Comparison of ENCODE assay signal across 1 cellular context in the genomic region with DNA sequence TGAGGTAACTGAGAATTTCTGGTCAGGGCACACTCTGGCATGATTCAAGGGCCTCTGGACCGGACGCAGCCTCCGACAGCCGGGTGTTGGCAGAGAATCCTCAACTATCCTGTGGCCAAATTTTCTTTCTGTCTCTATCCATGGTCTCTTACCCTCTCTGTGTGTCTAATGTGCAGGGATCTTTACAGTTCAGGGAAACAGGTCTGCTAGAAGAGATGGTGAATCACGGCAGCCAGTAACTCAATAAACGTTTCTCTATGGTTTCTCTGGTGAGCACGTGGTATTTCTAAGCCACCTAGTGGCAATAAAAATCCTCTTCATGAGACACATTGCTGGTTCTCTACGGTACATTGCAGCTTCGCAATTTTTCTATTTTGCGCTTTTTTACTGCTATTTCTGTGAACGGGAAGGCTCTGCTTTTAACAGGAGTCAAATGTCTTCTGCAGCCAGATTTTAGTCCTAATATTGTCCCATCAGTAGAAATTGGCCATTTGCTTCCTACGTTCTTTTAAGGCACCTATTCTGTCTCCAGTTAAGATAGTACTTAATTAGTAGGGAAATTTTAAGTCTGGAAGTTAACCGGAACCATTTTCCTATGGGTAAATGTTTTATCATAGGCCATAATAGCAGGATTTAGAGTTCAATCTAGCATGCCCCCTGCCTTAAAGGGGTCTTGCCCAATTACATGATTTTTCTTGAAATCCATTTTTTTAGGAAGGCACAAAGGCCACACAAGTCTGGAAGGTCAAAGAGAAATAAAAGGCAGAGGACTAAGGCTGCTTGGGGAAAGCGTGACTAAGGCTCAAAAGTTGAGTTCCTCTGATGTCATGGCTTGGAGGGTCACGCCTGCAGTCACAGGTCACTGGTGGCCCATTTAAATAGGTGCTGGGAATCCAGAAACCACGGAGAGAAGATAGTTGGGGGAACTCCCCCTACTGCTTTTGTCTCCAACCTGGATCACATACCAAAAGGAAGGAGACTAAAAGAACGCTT.
TF ChIP-seq lines count a peak whose summit lies in the region.

No MANE protein-coding gene starts in this region.

TF ChIP-seq in K562, 482 proteins besides CTCF, POLR2A, EP300 and RAD21 (continues in another document):
- no peak for TF ChIP-seq ZNF395 (CRISPR knock-in tag; IDR thresholded peaks at IDR 0.05)
- no peak for TF ChIP-seq ZNF316 (IDR thresholded peaks at IDR 0.05)
- TF ChIP-seq, protein P1, sequence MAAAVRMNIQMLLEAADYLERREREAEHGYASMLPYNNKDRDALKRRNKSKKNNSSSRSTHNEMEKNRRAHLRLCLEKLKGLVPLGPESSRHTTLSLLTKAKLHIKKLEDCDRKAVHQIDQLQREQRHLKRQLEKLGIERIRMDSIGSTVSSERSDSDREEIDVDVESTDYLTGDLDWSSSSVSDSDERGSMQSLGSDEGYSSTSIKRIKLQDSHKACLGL (CRISPR knock-in tag; IDR thresholded peaks at IDR 0.05; ENCODE audit: borderline replicate concordance, poor library complexity, severe bottlenecking), result no peak
- TF ChIP-seq, protein P2, sequence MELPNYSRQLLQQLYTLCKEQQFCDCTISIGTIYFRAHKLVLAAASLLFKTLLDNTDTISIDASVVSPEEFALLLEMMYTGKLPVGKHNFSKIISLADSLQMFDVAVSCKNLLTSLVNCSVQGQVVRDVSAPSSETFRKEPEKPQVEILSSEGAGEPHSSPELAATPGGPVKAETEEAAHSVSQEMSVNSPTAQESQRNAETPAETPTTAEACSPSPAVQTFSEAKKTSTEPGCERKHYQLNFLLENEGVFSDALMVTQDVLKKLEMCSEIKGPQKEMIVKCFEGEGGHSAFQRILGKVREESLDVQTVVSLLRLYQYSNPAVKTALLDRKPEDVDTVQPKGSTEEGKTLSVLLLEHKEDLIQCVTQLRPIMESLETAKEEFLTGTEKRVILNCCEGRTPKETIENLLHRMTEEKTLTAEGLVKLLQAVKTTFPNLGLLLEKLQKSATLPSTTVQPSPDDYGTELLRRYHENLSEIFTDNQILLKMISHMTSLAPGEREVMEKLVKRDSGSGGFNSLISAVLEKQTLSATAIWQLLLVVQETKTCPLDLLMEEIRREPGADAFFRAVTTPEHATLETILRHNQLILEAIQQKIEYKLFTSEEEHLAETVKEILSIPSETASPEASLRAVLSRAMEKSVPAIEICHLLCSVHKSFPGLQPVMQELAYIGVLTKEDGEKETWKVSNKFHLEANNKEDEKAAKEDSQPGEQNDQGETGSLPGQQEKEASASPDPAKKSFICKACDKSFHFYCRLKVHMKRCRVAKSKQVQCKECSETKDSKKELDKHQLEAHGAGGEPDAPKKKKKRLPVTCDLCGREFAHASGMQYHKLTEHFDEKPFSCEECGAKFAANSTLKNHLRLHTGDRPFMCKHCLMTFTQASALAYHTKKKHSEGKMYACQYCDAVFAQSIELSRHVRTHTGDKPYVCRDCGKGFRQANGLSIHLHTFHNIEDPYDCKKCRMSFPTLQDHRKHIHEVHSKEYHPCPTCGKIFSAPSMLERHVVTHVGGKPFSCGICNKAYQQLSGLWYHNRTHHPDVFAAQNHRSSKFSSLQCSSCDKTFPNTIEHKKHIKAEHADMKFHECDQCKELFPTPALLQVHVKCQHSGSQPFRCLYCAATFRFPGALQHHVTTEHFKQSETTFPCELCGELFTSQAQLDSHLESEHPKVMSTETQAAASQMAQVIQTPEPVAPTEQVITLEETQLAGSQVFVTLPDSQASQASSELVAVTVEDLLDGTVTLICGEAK (IDR thresholded peaks at IDR 0.05), result 0 out of 2 replicates have a peak, but pooled peaks have one; percentile 17
- TF ChIP-seq, protein P2 (CRISPR knock-in tag; IDR thresholded peaks at IDR 0.05), result no peak
- no peak for TF ChIP-seq ZNF449 (CRISPR knock-in tag; IDR thresholded peaks at IDR 0.05)
- TF ChIP-seq NR2F6 (CRISPR knock-in tag; IDR thresholded peaks at IDR 0.05), result no peak
- TF ChIP-seq ARID4B (CRISPR knock-in tag; IDR thresholded peaks at IDR 0.05), result no peak
- no peak for TF ChIP-seq ZNF589 (CRISPR knock-in tag; IDR thresholded peaks at IDR 0.05; ENCODE audit: low read depth)
- TF ChIP-seq SETDB1 (IDR thresholded peaks at IDR 0.05; ENCODE audit: low read length), result no peak
- TF ChIP-seq GTF2A2 (tag; IDR thresholded peaks at IDR 0.05), result no peak
- TF ChIP-seq BRD4 (IDR thresholded peaks at IDR 0.05), result no peak
- peak; percentile 86 for TF ChIP-seq USF1 (CRISPR knock-in tag; IDR thresholded peaks at IDR 0.05)
- TF ChIP-seq ZNF165 (CRISPR knock-in tag; IDR thresholded peaks at IDR 0.05; ENCODE audit: borderline replicate concordance), result no peak
- TF ChIP-seq PHF21A (IDR thresholded peaks at IDR 0.05; ENCODE audit: borderline replicate concordance, low read depth), result peak; percentile 75; the same call in 1 of the 2 replicates
- TF ChIP-seq XRCC4 (IDR thresholded peaks at IDR 0.05; ENCODE audit: extremely low read depth, insufficient read depth, insufficient read length), result no peak
- TF ChIP-seq SPI1 (IDR thresholded peaks at IDR 0.05; ENCODE audit: borderline replicate concordance, low read depth, low read length), result no peak
- TF ChIP-seq PHF8 (IDR thresholded peaks at IDR 0.05; ENCODE audit: borderline replicate concordance, low read length), result no peak
- no peak for TF ChIP-seq MEF2D (tag; conservative IDR thresholded peaks at IDR 0.05; ENCODE audit: low read depth)
- no peak for TF ChIP-seq NELFE (IDR thresholded peaks at IDR 0.05; ENCODE audit: insufficient read depth, insufficient read length)
- TF ChIP-seq, protein P3, sequence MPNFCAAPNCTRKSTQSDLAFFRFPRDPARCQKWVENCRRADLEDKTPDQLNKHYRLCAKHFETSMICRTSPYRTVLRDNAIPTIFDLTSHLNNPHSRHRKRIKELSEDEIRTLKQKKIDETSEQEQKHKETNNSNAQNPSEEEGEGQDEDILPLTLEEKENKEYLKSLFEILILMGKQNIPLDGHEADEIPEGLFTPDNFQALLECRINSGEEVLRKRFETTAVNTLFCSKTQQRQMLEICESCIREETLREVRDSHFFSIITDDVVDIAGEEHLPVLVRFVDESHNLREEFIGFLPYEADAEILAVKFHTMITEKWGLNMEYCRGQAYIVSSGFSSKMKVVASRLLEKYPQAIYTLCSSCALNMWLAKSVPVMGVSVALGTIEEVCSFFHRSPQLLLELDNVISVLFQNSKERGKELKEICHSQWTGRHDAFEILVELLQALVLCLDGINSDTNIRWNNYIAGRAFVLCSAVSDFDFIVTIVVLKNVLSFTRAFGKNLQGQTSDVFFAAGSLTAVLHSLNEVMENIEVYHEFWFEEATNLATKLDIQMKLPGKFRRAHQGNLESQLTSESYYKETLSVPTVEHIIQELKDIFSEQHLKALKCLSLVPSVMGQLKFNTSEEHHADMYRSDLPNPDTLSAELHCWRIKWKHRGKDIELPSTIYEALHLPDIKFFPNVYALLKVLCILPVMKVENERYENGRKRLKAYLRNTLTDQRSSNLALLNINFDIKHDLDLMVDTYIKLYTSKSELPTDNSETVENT (CRISPR knock-in tag; IDR thresholded peaks at IDR 0.05), result no peak
- TF ChIP-seq REST (CRISPR knock-in tag; IDR thresholded peaks at IDR 0.05; ENCODE audit: low read depth), result no peak
- no peak for TF ChIP-seq ZNF444 (CRISPR knock-in tag; IDR thresholded peaks at IDR 0.05)
- no peak for TF ChIP-seq HLTF (IDR thresholded peaks at IDR 0.05)
